14 cellular contexts compared by ENCODE assay signal in genomic region chr3:126528800-126529541, GRCh38. TPM values are rescaled to one million over a fixed set of nuclear protein-coding genes. Genes with fewer than 3 reads are reported as not detected.
DNase-seq lines count a peak whose midpoint lies in the region; ATAC-seq and TF ChIP-seq lines count a peak whose summit lies in the region.
"Had no signal": no experiment of that assay in that cellular context is flagged by ENCODE, and none has a peak within 500 bp of the region (broad histone marks: within the 10 kb centered on the region; RNA-seq: fewer than 3 reads in every experiment).

No MANE protein-coding gene starts in this region.

- TF ChIP-seq CTCF in HL-60 (IDR thresholded peaks at IDR 0.05; ENCODE audit: insufficient read depth, low read length) (no peak), hepatocyte (IDR thresholded peaks at IDR 0.05; ENCODE audit: poor library complexity) (peak; percentile 43), upper lobe of left lung (IDR thresholded peaks at IDR 0.05) (no peak)

- no peak for ATAC-seq in upper lobe of left lung (ENCODE audit: low FRiP score in 2 of 2)

- H3K36me3 ChIP-seq in adipocyte (ENCODE audit: control insufficient read depth, insufficient read depth, low read length, severe bottlenecking) (no peaks in the 10 kb centered on the region), hepatocyte (replicated peaks; ENCODE audit: insufficient read depth, low read depth) (no peaks in the 10 kb centered on the region), upper lobe of left lung (no peaks in the 10 kb centered on the region)
- H3K36me3 ChIP-seq: thoracic aorta had no signal

- no peak for TF ChIP-seq EP300 in upper lobe of left lung (IDR thresholded peaks at IDR 0.05)

- DNase-seq in HL-60 (ENCODE audit: low read depth in 1 of 2, low spot score in 1 of 2), result peak; percentile 84 to 88
- DNase-seq in adipocyte (ENCODE audit: low read depth), result peak; percentile 37
- DNase-seq in hepatocyte (ENCODE audit: low spot score), result peak; percentile 89
- DNase-seq in upper lobe of left lung, result no peak
- DNase-seq in NCI-H2029 (lab: John Stamatoyannopoulos, UW), result no peak
- no peak for DNase-seq in GDM1 (lab: John Stamatoyannopoulos, UW)
- no peak for DNase-seq in islet precursor cell
- DNase-seq: activated CD4-positive, alpha-beta memory T cell treated with anti-CD3 and anti-CD28 coated beads, Interleukin-2, amount 10 ng/mL, durations not matched to agents 7 days and 5 days; HCEC 1CT; NCI-H1092 treated with DMSO at 0.1 percent for 48 hours; NCI-H748 treated with DMSO at 0.1 percent for 48 hours had no signal

- no peaks in the 10 kb centered on the region for H4K20me1 ChIP-seq in hepatocyte (ENCODE audit: insufficient read depth, poor library complexity, severe bottlenecking)

- peak overlapping the region; percentile 43 for H3K4me2 ChIP-seq in hepatocyte

- H3K4me1 ChIP-seq in adipocyte (ENCODE audit: control insufficient read depth, insufficient read depth, low read length) (peaks cover 3% of the 10 kb centered on the region), hepatocyte (ENCODE audit: insufficient read depth) (peaks cover 39% of the 10 kb centered on the region), upper lobe of left lung (peaks cover 5 to 17% (median 13%) of the 10 kb centered on the region in 4 donors)

- 54% methylated on average over 14 of the region's 14 CpGs for WGBS in hepatocyte (ENCODE audit: low lambda C conversion rate, missing lambda C conversion rate)
- WGBS in upper lobe of left lung, 2 donors, result 67 to 79% methylated on average over 5 to 14 of the region's 14 CpGs

- H3K27me3 ChIP-seq in HL-60 (ENCODE audit: insufficient read depth, poor library complexity, severe bottlenecking) (no peaks in the 10 kb centered on the region), adipocyte (replicated peaks; ENCODE audit: control insufficient read depth, insufficient read depth, low read length) (peaks cover 45% of the 10 kb centered on the region), hepatocyte (peaks cover 13% of the 10 kb centered on the region), upper lobe of left lung (peaks cover 0 to 8% (median 3%) of the 10 kb centered on the region in 4 donors)

- H3K9me3 ChIP-seq in adipocyte (ENCODE audit: control insufficient read depth, low read length) (no peaks in the 10 kb centered on the region), hepatocyte (ENCODE audit: low read depth) (no peaks in the 10 kb centered on the region), upper lobe of left lung (no peaks in the 10 kb centered on the region)
- H3K9me3 ChIP-seq: thoracic aorta had no signal

- no peak overlapping the region for H2AFZ ChIP-seq in hepatocyte

- peaks cover 20% of the 10 kb centered on the region for H3K79me2 ChIP-seq in hepatocyte

- no peak overlapping the region for H3K4me3 ChIP-seq in HL-60 (replicated peaks; ENCODE audit: insufficient read depth, low read length)
- no peak overlapping the region for H3K4me3 ChIP-seq in adipocyte (ENCODE audit: low read length)
- no peak overlapping the region for H3K4me3 ChIP-seq in hepatocyte
- H3K4me3 ChIP-seq in upper lobe of left lung, result no peak overlapping the region
- H3K4me3 ChIP-seq: thoracic aorta had no signal

- H3K9me2 ChIP-seq in hepatocyte (replicated peaks; ENCODE audit: insufficient read depth), result no peaks in the 10 kb centered on the region

- H3K27ac ChIP-seq in HL-60 (replicated peaks), result peak overlapping the region; percentile 93
- H3K27ac ChIP-seq in hepatocyte, result peak overlapping the region; percentile 86
- peak overlapping the region; percentile 53 to 79 (median 78) for H3K27ac ChIP-seq in upper lobe of left lung
- H3K27ac ChIP-seq: thoracic aorta had no signal

- H3K9ac ChIP-seq in adipocyte (ENCODE audit: low read length), result no peak overlapping the region

- no peak for TF ChIP-seq POLR2A in upper lobe of left lung (IDR thresholded peaks at IDR 0.05)

RNA-seq across cellular contexts. Expression of gene CHST13, which starts 5.0 kb away (rescaled TPM):
- total RNA-seq in hepatocyte (31.5 and 36.0 TPM in 2 replicates), upper lobe of left lung (1 to 10 TPM in 3 of 6 donors, under 1 TPM in 1, not detected in 2; 0.57 to 3.1 (median 2.0) TPM)
- polyA plus RNA-seq in hepatocyte, result 50.2 and 54.6 TPM in 2 replicates
- total RNA-seq: activated CD4-positive, alpha-beta memory T cell treated with anti-CD3 and anti-CD28 coated beads, Interleukin-2, amount 10 ng/mL, durations not matched to agents 7 days and 5 days; pulmonary artery endothelial cell; thoracic aorta had no signal
- polyA plus RNA-seq: keratinocyte had no signal

RNA-seq across cellular contexts. Expression of gene UROC1, which starts 11.4 kb away (rescaled TPM):
- total RNA-seq in hepatocyte, result 2.2 and 4.2 TPM in 2 replicates
- 1.5 and 2.3 TPM in 2 replicates for polyA plus RNA-seq in hepatocyte
- total RNA-seq in upper lobe of left lung, result not detected
- total RNA-seq: activated CD4-positive, alpha-beta memory T cell treated with anti-CD3 and anti-CD28 coated beads, Interleukin-2, amount 10 ng/mL, durations not matched to agents 7 days and 5 days; pulmonary artery endothelial cell; thoracic aorta had no signal
- polyA plus RNA-seq: keratinocyte had no signal

RNA-seq across cellular contexts. Expression of gene C3orf22, which starts 29.8 kb away (rescaled TPM):
- not detected in 2 replicates for total RNA-seq in hepatocyte
- 0.19 TPM in 1 of 2 replicates, not detected in the other for polyA plus RNA-seq in hepatocyte
- total RNA-seq in upper lobe of left lung, result not detected
- total RNA-seq: activated CD4-positive, alpha-beta memory T cell treated with anti-CD3 and anti-CD28 coated beads, Interleukin-2, amount 10 ng/mL, durations not matched to agents 7 days and 5 days; pulmonary artery endothelial cell; thoracic aorta had no signal
- polyA plus RNA-seq: keratinocyte had no signal

RNA-seq across cellular contexts. Expression of gene ZXDC, which starts 53.3 kb away (rescaled TPM):
- 21.0 and 25.0 TPM in 2 replicates for total RNA-seq in hepatocyte
- 22.9 and 24.1 TPM in 2 replicates for polyA plus RNA-seq in hepatocyte
- 100 to 1,000 TPM in 1 of 6 donors, 10 to 100 TPM in 5; 35.9 to 112 (median 53.5) TPM for total RNA-seq in upper lobe of left lung

Comparison
In these comparisons a context has a peak if more than half of its experiments do, and no peak if none do; other contexts are left out.
1. DNase-seq: peak in HL-60 (2 of 2), adipocyte (single experiment) and hepatocyte (single experiment); none in upper lobe of left lung (0 of 2), NCI-H2029 (single experiment), GDM1 (single experiment) and islet precursor cell (single experiment).
2. Peak in every context shown above with its lines, with median percentiles within 50 percentile points of each other: H3K27ac ChIP-seq.